ENCODE assay signal across 33 cellular contexts in the genomic region with DNA sequence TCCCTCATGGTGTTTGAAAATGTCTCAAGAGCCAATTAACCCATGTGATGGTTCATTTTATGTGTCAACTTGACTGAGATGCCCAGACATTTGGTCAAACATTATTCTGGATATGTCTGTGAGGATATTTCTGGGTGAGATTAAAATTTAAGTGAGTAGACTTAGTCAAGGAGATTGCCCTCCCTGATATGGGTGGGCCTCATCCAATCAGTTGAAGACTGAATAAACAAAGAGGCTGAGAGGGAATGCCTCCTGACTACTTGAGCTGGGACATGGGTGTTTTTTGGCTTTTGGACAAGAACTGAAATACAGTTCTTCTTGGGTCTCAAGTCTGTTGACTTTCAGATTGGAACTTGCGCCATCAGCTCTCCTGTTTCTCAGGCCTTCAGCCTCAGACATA.
"Had no signal": no experiment of that assay in that cellular context is flagged by ENCODE, and none has a peak within 500 bp of the region (broad histone marks: within the 10 kb centered on the region; RNA-seq: fewer than 3 reads in every experiment).

No MANE protein-coding gene starts in this region.

- DNase-seq: Karpas-422, Kasumi-1, MG63, MM.1S, MV-4-11, NCI-H1048, NCI-H1092, NCI-H1092 treated with DMSO at 0.1 percent for 48 hours, NCI-H1105, NCI-H1105 treated with DMSO at 0.1 percent for 48 hours, NCI-H1417 treated with DMSO at 0.1 percent for 48 hours, NCI-H1436, NCI-H1436 treated with DMSO at 0.1 percent for 48 hours, NCI-H146, NCI-H1694, NCI-H1694 treated with DMSO at 0.1 percent for 48 hours, NCI-H187, NCI-H187 treated with DMSO at 0.1 percent for 48 hours, NCI-H1930, NCI-H2029, NCI-H2029 treated with DMSO at 0.1 percent for 48 hours, NCI-H2081, NCI-H2107, NCI-H2171, NCI-H2171 treated with DMSO at 0.1 percent for 48 hours, NCI-H2227 treated with DMSO at 0.1 percent for 48 hours, NCI-H226, NCI-H345, NCI-H446, NCI-H446 treated with DMSO at 0.1 percent for 48 hours, NCI-H510A, NCI-H510A treated with DMSO at 0.1 percent for 48 hours, NCI-H524 had no signal

- H3K27me3 ChIP-seq: MG63 had no signal

- H3K36me3 ChIP-seq: MG63 had no signal

- H3K9me3 ChIP-seq: MG63 had no signal

- H3K4me3 ChIP-seq: MG63 had no signal
